In genomic region chr6:52670502-52671409, GRCh38 we compare ENCODE assay signal across 8 cellular contexts. TPM values are rescaled to one million over a fixed set of nuclear protein-coding genes. Genes with fewer than 3 reads are reported as not detected.
A peak's percentile ranks its signal among the peaks of the same experiment; 100 is the strongest.
DNase-seq lines count a peak whose midpoint lies in the region; ATAC-seq and TF ChIP-seq lines count a peak whose summit lies in the region.

Gene TMEM14A, plus strand, starts transcription at chr6:52671113. Its CDS starts 5,990 bp downstream, at chr6:52677103.

- H3K27ac ChIP-seq in epithelial cell of prostate = no peak within 1 kb of the TSS

- no peaks in the 10 kb centered on the region for H3K4me1 ChIP-seq in mucosa of descending colon (ENCODE audit: low read depth)

- no peak for TF ChIP-seq CTCF in mucosa of descending colon (IDR thresholded peaks at IDR 0.05)

- intact Hi-C loops in mucosa of descending colon (cut with DNase I, micrococcal nuclease) = loop anchor here in 1 of 2 donors (10.0 kb wide), 1 partner anchor 386 kb away; the partner anchor contains the start of gene MCM3

- ATAC-seq in GM21576 (IDR thresholded peaks at IDR 0.05; ENCODE audit: unreplicated experiment) = peak; percentile 93
- ATAC-seq in mucosa of descending colon = peak; percentile 100

- H3K36me3 Mint-ChIP-seq in IgD-negative memory B cell = no peaks in the 10 kb centered on the region

- no peaks in the 10 kb centered on the region for H3K36me3 ChIP-seq in mucosa of descending colon (ENCODE audit: low read depth)

- H3K4me1 Mint-ChIP-seq in IgD-negative memory B cell = peaks cover 24 to 34% (median 32%) of the 10 kb centered on the region in 3 donors

- H3K4me3 ChIP-seq in mucosa of descending colon = peak within 1 kb of the TSS; percentile 32

- no peaks in the 10 kb centered on the region for H3K9me3 ChIP-seq in mucosa of descending colon

- H3K4me3 Mint-ChIP-seq in IgD-negative memory B cell = peak within 1 kb of the TSS; percentile 85 to 97 (median 94)

- DNase-seq in DMS 273 treated with DMSO at 0.1 percent for 48 hours (lab: John Stamatoyannopoulos, UW) (peak; percentile 48), OCI-M1 (lab: John Stamatoyannopoulos, UW) (peak; percentile 95), activated T-cell treated with anti-CD3 and anti-CD28 coated beads for 4 hours (peak; percentile 83), epithelial cell of prostate (ENCODE audit: low read depth, low spot score) (peak; percentile 63), mucosa of descending colon (peak; percentile 94 to 99 (median 97))
- peak; percentile 71 to 87 for DNase-seq in stimulated activated CD8-positive, alpha-beta memory T cell treated with anti-CD3 and anti-CD28 coated beads, Interleukin-4, amount 100 ng/mL, for 1 hour (ENCODE audit: low read depth in 2 of 2, low spot score in 1 of 2)

- H3K27me3 Mint-ChIP-seq in IgD-negative memory B cell = no peaks in the 10 kb centered on the region

- H3K27ac Mint-ChIP-seq in IgD-negative memory B cell = peak within 1 kb of the TSS in 2 of 3 donors; percentile 40 to 91

- H3K9me3 Mint-ChIP-seq in IgD-negative memory B cell = peaks cover 0 to 2% (median 0%) of the 10 kb centered on the region in 3 donors

RNA-seq across cellular contexts. Expression of gene TMEM14A, which starts in this region (rescaled TPM):
- 34.6 TPM for polyA plus RNA-seq in IgD-negative memory B cell
- total RNA-seq in mucosa of descending colon = 10 to 100 TPM; 14.1 to 18.5 (median 17.7) TPM
